20 cellular contexts compared by ENCODE assay signal in the genomic region with DNA sequence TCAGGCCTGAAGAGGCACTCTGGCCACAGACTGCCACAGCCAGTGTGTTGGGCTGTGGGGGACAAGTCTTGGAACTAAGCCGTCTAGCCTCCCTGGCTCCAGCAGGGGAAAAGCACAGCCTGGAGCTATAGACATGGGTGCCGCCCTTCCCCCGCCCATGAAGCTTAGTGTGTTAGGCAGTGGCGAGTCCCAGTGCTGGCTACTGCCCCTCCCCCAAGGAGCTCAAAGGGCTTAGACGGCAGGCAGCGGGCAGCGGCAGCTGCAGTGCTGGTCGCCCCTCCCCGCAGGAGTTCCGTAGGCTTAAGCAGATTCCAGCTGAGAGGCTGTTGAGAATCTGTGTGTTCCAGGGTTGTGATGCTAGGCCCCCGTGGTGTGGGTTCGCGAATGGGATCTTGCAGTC.
DNase-seq lines count a peak whose midpoint lies in the region; ATAC-seq, FAIRE-seq and TF ChIP-seq lines count a peak whose summit lies in the region.
"Had no signal": no experiment of that assay in that cellular context is flagged by ENCODE, and none has a peak within 500 bp of the region (broad histone marks: within the 10 kb centered on the region; RNA-seq: fewer than 3 reads in every experiment).

No MANE protein-coding gene starts in this region.

- TF ChIP-seq CTCF in Caco-2 (IDR thresholded peaks at IDR 0.05; ENCODE audit: insufficient read depth in 1 of 2, low read depth in 1 of 2, low read length in 1 of 2, severe bottlenecking in 1 of 2, unreplicated experiment in 1 of 2), result no peak
- no peak for TF ChIP-seq CTCF in H1 (IDR thresholded peaks at IDR 0.05; ENCODE audit: control extremely low read depth in 1 of 3, insufficient read depth in 1 of 3, low read depth in 1 of 3, low read length in 3 of 3)
- TF ChIP-seq CTCF in dorsolateral prefrontal cortex (IDR thresholded peaks at IDR 0.05 in 54 of 56, conservative IDR thresholded peaks at IDR 0.05 in 2 of 56; ENCODE audit: low read depth in 1 of 56, partially characterized antibody in 56 of 56), result no peak

- no peak for ATAC-seq in GM19397 (IDR thresholded peaks at IDR 0.05; ENCODE audit: unreplicated experiment)

- no peaks in the 10 kb centered on the region for H3K4me1 Mint-ChIP-seq in Caco-2 (ENCODE audit: low read depth, unreplicated experiment)
- H3K4me1 Mint-ChIP-seq: activated naive CD4-positive, alpha-beta T cell treated with anti-CD3 and anti-CD28 coated beads, Interleukin-2, amount 10 ng/mL, durations not matched to agents 7 days and 5 days had no signal

- H3K9ac ChIP-seq in H1 (replicated peaks in 1 of 4; ENCODE audit: extremely low read depth in 1 of 4, low read depth in 3 of 4, low read length in 3 of 4), result peak overlapping the region in 1 of 4 experiments; percentile 6; a peak in 1 of 7 replicates

- no peaks in the 10 kb centered on the region for H3K79me2 ChIP-seq in H1 (ENCODE audit: control insufficient read depth in 1 of 2, insufficient read depth in 2 of 2, low read length in 2 of 2)

- intact Hi-C loops in Caco-2 (cut with micrococcal nuclease; ENCODE audit: unreplicated experiment), result no loop called here
- intact Hi-C loops in dorsolateral prefrontal cortex (cut with DNase I), result no loop called here

- H4K5ac ChIP-seq in H1 (ENCODE audit: insufficient read length, low read depth, low read length), result no peak overlapping the region

- H3K14ac ChIP-seq in H1 (ENCODE audit: insufficient read length), result no peak overlapping the region

- no peak overlapping the region; the same call in 1 of the 2 replicates for H2BK15ac ChIP-seq in H1 (ENCODE audit: low read length)

- DNase-seq in Caco-2, result peak; percentile 6 to 40
- DNase-seq in NCI-H146 treated with DMSO at 0.1 percent for 48 hours (lab: John Stamatoyannopoulos, UW; ENCODE audit: unreplicated experiment), result peak; percentile 17
- DNase-seq in H1 (ENCODE audit: low read depth in 1 of 2, low spot score in 2 of 2), result peak; percentile 44 to 74
- no peak for DNase-seq in activated CD4-positive, alpha-beta T cell treated with anti-CD3 and anti-CD28 coated beads, Interleukin-2, amount 50 U/mL, for 4 hours
- DNase-seq in dorsolateral prefrontal cortex, result no peak
- no peak for DNase-seq in G401 (ENCODE audit: low spot score)
- DNase-seq: activated CD4-positive, alpha-beta T cell treated with anti-CD3 and anti-CD28 coated beads for 1 hour; activated CD8-positive, alpha-beta memory T cell treated with anti-CD3 and anti-CD28 coated beads, Interleukin-2, amount 50 U/mL, for 48 hours; activated naive CD4-positive, alpha-beta T cell treated with anti-CD3 and anti-CD28 coated beads, Interleukin-2, amount 10 ng/mL, durations not matched to agents 7 days and 5 days; colonic mucosa; kidney glomerular epithelial cell; NCI-H1930; nucleus accumbens; SHP77 treated with DMSO at 0.1 percent for 48 hours; sigmoid colon had no signal

- BruUV-seq in Caco-2 (replicated peaks; lab: Mats Ljungman, UMichigan), result no TSS peak

- in situ Hi-C loops in G401 (cut with HindIII; ENCODE audit: low sequenced_read_pairs), result no loop called here

- TF ChIP-seq POLR2A in H1 (IDR thresholded peaks at IDR 0.05; ENCODE audit: control extremely low read depth in 1 of 2, low read depth in 2 of 2, low read length in 2 of 2), result no peak

- no peak overlapping the region for H2AK5ac ChIP-seq in H1 (ENCODE audit: low read depth, low read length)

- peaks cover 2% of the 10 kb centered on the region; the same call in 1 of the 2 replicates for H3K23me2 ChIP-seq in H1 (ENCODE audit: low read depth, low read length)

- no peak; a peak in 1 of 3 replicates for TF ChIP-seq EP300 in H1 (IDR thresholded peaks at IDR 0.05; ENCODE audit: borderline replicate concordance in 1 of 2, low read depth in 2 of 2, low read length in 2 of 2)

- H2BK12ac ChIP-seq in H1 (ENCODE audit: low read depth, low read length), result 0 out of 2 replicates have a peak overlapping the region, but pooled peaks have one; percentile 68

- H4K91ac ChIP-seq in H1 (replicated peaks; ENCODE audit: insufficient read length, low read length), result peak overlapping the region; percentile 89

- peak overlapping the region; percentile 63 to 72 for H3K4me2 ChIP-seq in H1 (ENCODE audit: insufficient read depth in 1 of 2, low read depth in 2 of 2, low read length in 2 of 2)

- POLR2A ChIA-PET in Caco-2 (lab: Charles Lee), result no interaction called here
- POLR2A ChIA-PET in H1 (lab: Charles Lee; ENCODE audit: partially characterized antibody), result no interaction called here

- H2BK120ac ChIP-seq in H1 (replicated peaks; ENCODE audit: low read depth, low read length), result no peak overlapping the region

- peak overlapping the region; percentile 8; the same call in 1 of the 2 replicates for H3K27ac ChIP-seq in H1 (ENCODE audit: low read depth, low read length)
- no peak overlapping the region for H3K27ac ChIP-seq in mesodermal cell (ENCODE audit: low read depth, low read length, severe bottlenecking)
- H3K27ac ChIP-seq in dorsolateral prefrontal cortex, result no peak overlapping the region
- H3K27ac ChIP-seq: colonic mucosa, sigmoid colon had no signal

- H4K8ac ChIP-seq in H1 (ENCODE audit: extremely low read depth, insufficient read depth, low read length), result 0 out of 2 replicates have a peak overlapping the region, but pooled peaks have one; percentile 73

- H3K9me3 Mint-ChIP-seq in Caco-2 (ENCODE audit: unreplicated experiment), result peaks cover 10% of the 10 kb centered on the region

- H2AFZ ChIP-seq in H1 (ENCODE audit: low read length), result peak overlapping the region; percentile 77

- peak overlapping the region; percentile 72; the same call in 1 of the 2 replicates for H2BK20ac ChIP-seq in H1 (ENCODE audit: low read length)

- FAIRE-seq in H1 (lab: Jason Lieb, UNC), result peak; percentile 42

- H3K56ac ChIP-seq in H1 (replicated peaks; ENCODE audit: insufficient read length, low read depth, low read length), result no peak overlapping the region

- H3K4me1 ChIP-seq in Caco-2 (no peaks in the 10 kb centered on the region), H1 (replicated peaks in 1 of 4; ENCODE audit: control insufficient read depth in 3 of 4, insufficient read depth in 4 of 4, low read length in 3 of 4) (peaks cover 0 to 9% (median 4%) of the 10 kb centered on the region in 4 experiments; a peak in 3 of 7 replicates), mesodermal cell (ENCODE audit: control insufficient read depth, insufficient read depth, low read length, poor library complexity, severe bottlenecking) (peaks cover 6% of the 10 kb centered on the region)
- H3K4me1 ChIP-seq: colonic mucosa, HAP-1, sigmoid colon had no signal

- H3K18ac ChIP-seq in H1 (ENCODE audit: extremely low read depth, low read length), result peak overlapping the region; percentile 97

- H3K4me3 ChIP-seq in Caco-2 (ENCODE audit: low read depth, low read length) (no peak overlapping the region), H1 (ENCODE audit: extremely low read depth in 1 of 4, insufficient read depth in 2 of 4, low read depth in 3 of 4, low read length in 4 of 4) (peak overlapping the region in 3 of 4 experiments; percentile 8 to 38 (median 20); a peak in 5 of 8 replicates), mesodermal cell (ENCODE audit: extremely low read depth, insufficient read depth, low read length, poor library complexity, severe bottlenecking) (peak overlapping the region; percentile 2), dorsolateral prefrontal cortex (no peak overlapping the region)
- H3K4me3 ChIP-seq: colonic mucosa, HAP-1, sigmoid colon had no signal

- no peak overlapping the region for H3K4me3 Mint-ChIP-seq in Caco-2 (ENCODE audit: unreplicated experiment)
- H3K4me3 Mint-ChIP-seq: activated naive CD4-positive, alpha-beta T cell treated with anti-CD3 and anti-CD28 coated beads, Interleukin-2, amount 10 ng/mL, durations not matched to agents 7 days and 5 days; mesothelial cell of epicardium; T-helper 2 cell treated with Interferon-gamma antibody and Interleukin-4, amounts not matched to agents 5 μg/mL and 100 μg/mL, for 36 hours had no signal

- peak in 1 of 2 experiments; percentile 21; a peak in 1 of 4 replicates for TF ChIP-seq RAD21 in H1 (IDR thresholded peaks at IDR 0.05 in 1 of 2, conservative IDR thresholded peaks at IDR 0.05 in 1 of 2; ENCODE audit: low read depth in 2 of 2, low read length in 2 of 2)

- H3K27me3 ChIP-seq in Caco-2 (replicated peaks; ENCODE audit: control insufficient read depth, insufficient read depth, low read length) (no peaks in the 10 kb centered on the region), H1 (replicated peaks in 1 of 4; ENCODE audit: control insufficient read depth in 3 of 4, extremely low read depth in 1 of 4, insufficient read depth in 3 of 4, low read length in 3 of 4) (no peaks in the 10 kb centered on the region), dorsolateral prefrontal cortex (peaks cover 0 to 6% (median 0%) of the 10 kb centered on the region in 45 donors)
- H3K27me3 ChIP-seq: colonic mucosa, sigmoid colon had no signal

- no peaks in the 10 kb centered on the region for H3K36me3 Mint-ChIP-seq in Caco-2 (ENCODE audit: insufficient read depth, unreplicated experiment)
- H3K36me3 Mint-ChIP-seq: activated naive CD4-positive, alpha-beta T cell treated with anti-CD3 and anti-CD28 coated beads, Interleukin-2, amount 10 ng/mL, durations not matched to agents 7 days and 5 days had no signal

- no peaks in the 10 kb centered on the region for H3K79me1 ChIP-seq in H1 (ENCODE audit: low read depth, low read length)

- CTCF ChIA-PET in Caco-2 (lab: Charles Lee), result no interaction called here
- CTCF ChIA-PET in H1 (lab: Charles Lee; ENCODE audit: partially characterized antibody), result interaction anchor here (0.8 to 2.2 kb wide), 4 partner anchors 12 to 118 kb away, joined by 3 to 4 read pairs (median 4); no protein-coding TSS in a partner anchor

- whole genome bisulfite sequencing in H1 (ENCODE audit: extremely low coverage in 1 of 2, insufficient coverage in 1 of 2, insufficient read length in 1 of 2, insufficient replicate concordance in 2 of 2, low coverage in 1 of 2, low lambda C conversion rate in 2 of 2, missing lambda C conversion rate in 1 of 2), 2 experiments, result 48% methylated on average over 6 of the region's 13 CpGs; no CpG with 5 or more reads in 1 of the 2 experiments
- 26 to 28% methylated on average over 7 to 12 of the region's 13 CpGs for WGBS in mesodermal cell (ENCODE audit: insufficient coverage in 2 of 2), 2 experiments

- H3K23ac ChIP-seq in H1 (ENCODE audit: insufficient read length), result no peak overlapping the region

- H3K9me3 ChIP-seq in Caco-2, result no peaks in the 10 kb centered on the region
- no peaks in the 10 kb centered on the region for H3K9me3 ChIP-seq in H1 (ENCODE audit: insufficient read depth in 2 of 2, low read depth in 1 of 2, low read length in 1 of 2)
- H3K9me3 ChIP-seq in mesodermal cell (ENCODE audit: control insufficient read depth, low read length), result no peaks in the 10 kb centered on the region
- H3K9me3 ChIP-seq: colonic mucosa had no signal

- H3K4ac ChIP-seq in H1 (replicated peaks; ENCODE audit: insufficient read length, low read depth, low read length), result no peak overlapping the region

- no peaks in the 10 kb centered on the region for H4K20me1 ChIP-seq in H1 (replicated peaks in 1 of 2; ENCODE audit: control insufficient read depth in 1 of 2, insufficient read depth in 2 of 2, low read length in 2 of 2)

- peaks cover 11% of the 10 kb centered on the region for H3K27me3 Mint-ChIP-seq in Caco-2 (ENCODE audit: insufficient read depth, unreplicated experiment)
- H3K27me3 Mint-ChIP-seq: activated naive CD4-positive, alpha-beta T cell treated with anti-CD3 and anti-CD28 coated beads, Interleukin-2, amount 10 ng/mL, durations not matched to agents 7 days and 5 days had no signal

- H3K36me3 ChIP-seq in Caco-2 (ENCODE audit: control insufficient read depth, insufficient read depth, low read length) (no peaks in the 10 kb centered on the region), H1 (ENCODE audit: control insufficient read depth in 2 of 4, insufficient read depth in 4 of 4, low read length in 3 of 4) (no peaks in the 10 kb centered on the region), mesodermal cell (ENCODE audit: control insufficient read depth, insufficient read depth, low read length) (no peaks in the 10 kb centered on the region)
- H3K36me3 ChIP-seq: colonic mucosa, HAP-1, sigmoid colon had no signal

- H3K27ac Mint-ChIP-seq in Caco-2 (ENCODE audit: unreplicated experiment), result no peak overlapping the region
- H3K27ac Mint-ChIP-seq: activated naive CD4-positive, alpha-beta T cell treated with anti-CD3 and anti-CD28 coated beads, Interleukin-2, amount 10 ng/mL, durations not matched to agents 7 days and 5 days; T-helper 2 cell treated with Interferon-gamma antibody and Interleukin-4, amounts not matched to agents 5 μg/mL and 100 μg/mL, for 36 hours had no signal

- H2BK5ac ChIP-seq in H1 (ENCODE audit: low read depth, low read length), result peak overlapping the region; percentile 91; the same call in 1 of the 2 replicates

Comparison
In these comparisons a context has a peak if more than half of its experiments do, and no peak if none do; other contexts are left out.
1. DNase-seq: peak in Caco-2 (2 of 2), NCI-H146 treated with DMSO at 0.1 percent for 48 hours (single experiment) and H1 (2 of 2); none in activated CD4-positive, alpha-beta T cell treated with anti-CD3 and anti-CD28 coated beads, Interleukin-2, amount 50 U/mL, for 4 hours (0 of 2), dorsolateral prefrontal cortex (0 of 10) and G401 (single experiment).
2. H3K4me3 ChIP-seq: peak in H1 (3 of 4) and mesodermal cell (single experiment); none in Caco-2 (single experiment) and dorsolateral prefrontal cortex (0 of 59).